In the genomic region with DNA sequence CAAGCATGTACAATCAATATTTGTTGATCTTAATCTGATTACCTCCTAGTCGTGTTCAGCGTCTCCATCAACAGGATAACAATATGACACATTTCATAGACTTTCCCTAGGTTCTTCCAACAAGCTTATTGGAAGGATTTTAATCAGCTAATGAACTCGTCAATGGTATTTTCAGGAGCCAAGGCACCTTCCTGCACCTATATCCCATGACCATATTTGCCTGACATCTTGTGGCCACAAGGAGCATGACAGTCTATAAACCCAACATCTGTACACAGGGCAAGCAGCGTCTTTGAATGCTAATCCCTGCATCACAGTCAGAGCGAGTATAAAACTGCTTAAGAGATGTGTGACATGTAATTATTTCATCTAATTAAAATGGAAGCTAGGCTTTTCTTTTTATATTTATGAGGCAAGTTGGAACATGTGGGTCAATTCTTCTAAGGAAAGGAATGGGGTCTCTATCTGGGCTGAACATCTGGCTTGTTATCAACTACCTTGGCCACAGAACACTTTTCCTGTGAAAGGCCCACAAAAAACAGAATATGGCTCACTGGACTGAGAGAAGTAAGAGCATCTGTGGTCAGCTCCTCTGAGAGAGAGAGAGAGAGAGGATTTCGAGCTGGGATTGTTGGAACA, we compare ENCODE assay signal across 8 cellular contexts.
A peak's percentile ranks its signal among the peaks of the same experiment; 100 is the strongest.
DNase-seq lines count a peak whose midpoint lies in the region; ATAC-seq and TF ChIP-seq lines count a peak whose summit lies in the region.

No MANE protein-coding gene starts in this region.

- no peaks in the 10 kb centered on the region for H3K9me3 Mint-ChIP-seq in CD4-positive, alpha-beta T cell

- no peak for ATAC-seq in CD4-positive, alpha-beta T cell (ENCODE audit: poor library complexity)
- ATAC-seq in GM18511 (IDR thresholded peaks at IDR 0.05; ENCODE audit: unreplicated experiment), result peak; percentile 95
- ATAC-seq in HG02798 (IDR thresholded peaks at IDR 0.05; ENCODE audit: poor library complexity, unreplicated experiment), result peak; percentile 98
- ATAC-seq in SK-N-SH treated with all-trans-retinoic acid at 6 μM for 48 hours, result peak; percentile 89
- peak; percentile 71 for ATAC-seq in omental fat pad (ENCODE audit: low FRiP score)

- no peaks in the 10 kb centered on the region for H3K9me3 ChIP-seq in CD4-positive, alpha-beta T cell (ENCODE audit: control insufficient read depth, low read length)

- intact Hi-C loops in CD4-positive, alpha-beta T cell (cut with DNase I, micrococcal nuclease), result no loop called here

- H3K4me1 Mint-ChIP-seq in CD4-positive, alpha-beta T cell (ENCODE audit: low read depth), result no peaks in the 10 kb centered on the region

- H3K27ac ChIP-seq in CD4-positive, alpha-beta T cell (ENCODE audit: low read depth, low read length), result no peak overlapping the region

- peaks cover 11% of the 10 kb centered on the region for H3K27me3 Mint-ChIP-seq in CD4-positive, alpha-beta T cell

- no peaks in the 10 kb centered on the region for H3K27me3 ChIP-seq in CD4-positive, alpha-beta T cell (ENCODE audit: control insufficient read depth, insufficient read depth, low read length)

- peak; percentile 39 for TF ChIP-seq CTCF in CD4-positive, alpha-beta T cell (IDR thresholded peaks at IDR 0.05)
- TF ChIP-seq CTCF in omental fat pad (IDR thresholded peaks at IDR 0.05), result peak in 1 of 3 donors; percentile 51

- no peak for DNase-seq in CD4-positive, alpha-beta T cell
- peak; percentile 65 for DNase-seq in NAMALWA (ENCODE audit: low spot score)
- DNase-seq in fibroblast of gingiva (ENCODE audit: low read depth), result peak; percentile 57
- DNase-seq in omental fat pad (ENCODE audit: low spot score), result no peak
- DNase-seq in NCI-H187 treated with DMSO at 0.1 percent for 48 hours (lab: John Stamatoyannopoulos, UW), result no peak

- no peaks in the 10 kb centered on the region for H3K36me3 Mint-ChIP-seq in CD4-positive, alpha-beta T cell (ENCODE audit: low read depth)

- CTCF ChIA-PET in CD4-positive, alpha-beta T cell (lab: Charles Lee), result no interaction called here

- no peak overlapping the region for H3K27ac Mint-ChIP-seq in CD4-positive, alpha-beta T cell

- POLR2A ChIA-PET in CD4-positive, alpha-beta T cell (lab: Charles Lee), result no interaction called here

- no peak overlapping the region for H3K4me3 Mint-ChIP-seq in CD4-positive, alpha-beta T cell

TF ChIP-seq in SK-N-SH treated with all-trans-retinoic acid at 6 μM for 48 hours, 23 proteins besides CTCF, POLR2A, EP300 and RAD21:
- TF ChIP-seq ZNF8 (CRISPR knock-in tag; IDR thresholded peaks at IDR 0.05), result no peak
- TF ChIP-seq ARNTL (CRISPR knock-in tag; IDR thresholded peaks at IDR 0.05; ENCODE audit: borderline replicate concordance, low read depth), result no peak
- no peak for TF ChIP-seq PPARA (CRISPR knock-in tag; IDR thresholded peaks at IDR 0.05; ENCODE audit: borderline replicate concordance)
- TF ChIP-seq, protein P1, sequence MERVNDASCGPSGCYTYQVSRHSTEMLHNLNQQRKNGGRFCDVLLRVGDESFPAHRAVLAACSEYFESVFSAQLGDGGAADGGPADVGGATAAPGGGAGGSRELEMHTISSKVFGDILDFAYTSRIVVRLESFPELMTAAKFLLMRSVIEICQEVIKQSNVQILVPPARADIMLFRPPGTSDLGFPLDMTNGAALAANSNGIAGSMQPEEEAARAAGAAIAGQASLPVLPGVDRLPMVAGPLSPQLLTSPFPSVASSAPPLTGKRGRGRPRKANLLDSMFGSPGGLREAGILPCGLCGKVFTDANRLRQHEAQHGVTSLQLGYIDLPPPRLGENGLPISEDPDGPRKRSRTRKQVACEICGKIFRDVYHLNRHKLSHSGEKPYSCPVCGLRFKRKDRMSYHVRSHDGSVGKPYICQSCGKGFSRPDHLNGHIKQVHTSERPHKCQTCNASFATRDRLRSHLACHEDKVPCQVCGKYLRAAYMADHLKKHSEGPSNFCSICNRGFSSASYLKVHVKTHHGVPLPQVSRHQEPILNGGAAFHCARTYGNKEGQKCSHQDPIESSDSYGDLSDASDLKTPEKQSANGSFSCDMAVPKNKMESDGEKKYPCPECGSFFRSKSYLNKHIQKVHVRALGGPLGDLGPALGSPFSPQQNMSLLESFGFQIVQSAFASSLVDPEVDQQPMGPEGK (CRISPR knock-in tag; IDR thresholded peaks at IDR 0.05; ENCODE audit: borderline replicate concordance), result no peak
- no peak for TF ChIP-seq GLIS3 (CRISPR knock-in tag; IDR thresholded peaks at IDR 0.05)
- TF ChIP-seq, protein P2, sequence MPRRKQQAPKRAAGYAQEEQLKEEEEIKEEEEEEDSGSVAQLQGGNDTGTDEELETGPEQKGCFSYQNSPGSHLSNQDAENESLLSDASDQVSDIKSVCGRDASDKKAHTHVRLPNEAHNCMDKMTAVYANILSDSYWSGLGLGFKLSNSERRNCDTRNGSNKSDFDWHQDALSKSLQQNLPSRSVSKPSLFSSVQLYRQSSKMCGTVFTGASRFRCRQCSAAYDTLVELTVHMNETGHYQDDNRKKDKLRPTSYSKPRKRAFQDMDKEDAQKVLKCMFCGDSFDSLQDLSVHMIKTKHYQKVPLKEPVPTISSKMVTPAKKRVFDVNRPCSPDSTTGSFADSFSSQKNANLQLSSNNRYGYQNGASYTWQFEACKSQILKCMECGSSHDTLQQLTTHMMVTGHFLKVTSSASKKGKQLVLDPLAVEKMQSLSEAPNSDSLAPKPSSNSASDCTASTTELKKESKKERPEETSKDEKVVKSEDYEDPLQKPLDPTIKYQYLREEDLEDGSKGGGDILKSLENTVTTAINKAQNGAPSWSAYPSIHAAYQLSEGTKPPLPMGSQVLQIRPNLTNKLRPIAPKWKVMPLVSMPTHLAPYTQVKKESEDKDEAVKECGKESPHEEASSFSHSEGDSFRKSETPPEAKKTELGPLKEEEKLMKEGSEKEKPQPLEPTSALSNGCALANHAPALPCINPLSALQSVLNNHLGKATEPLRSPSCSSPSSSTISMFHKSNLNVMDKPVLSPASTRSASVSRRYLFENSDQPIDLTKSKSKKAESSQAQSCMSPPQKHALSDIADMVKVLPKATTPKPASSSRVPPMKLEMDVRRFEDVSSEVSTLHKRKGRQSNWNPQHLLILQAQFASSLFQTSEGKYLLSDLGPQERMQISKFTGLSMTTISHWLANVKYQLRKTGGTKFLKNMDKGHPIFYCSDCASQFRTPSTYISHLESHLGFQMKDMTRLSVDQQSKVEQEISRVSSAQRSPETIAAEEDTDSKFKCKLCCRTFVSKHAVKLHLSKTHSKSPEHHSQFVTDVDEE (CRISPR knock-in tag; IDR thresholded peaks at IDR 0.05), result no peak
- TF ChIP-seq ZNF70 (CRISPR knock-in tag; IDR thresholded peaks at IDR 0.05), result no peak
TF ChIP-seq in SK-N-SH treated with all-trans-retinoic acid at 6 μM for 48 hours: peak in this region for 0.

Comparison
In these comparisons a context has a peak if more than half of its experiments do, and no peak if none do; other contexts are left out.
1. DNase-seq: peak in NAMALWA (single experiment) and fibroblast of gingiva (single experiment); none in CD4-positive, alpha-beta T cell (0 of 10), omental fat pad (single experiment) and NCI-H187 treated with DMSO at 0.1 percent for 48 hours (single experiment).